ENCODE assay signal across 8 cellular contexts in genomic region chr5:57494104-57495098, GRCh38. TPM values are rescaled to one million over a fixed set of nuclear protein-coding genes. Genes with fewer than 3 reads are reported as not detected.
DNase-seq lines count a peak whose midpoint lies in the region; ATAC-seq and TF ChIP-seq lines count a peak whose summit lies in the region.

No MANE protein-coding gene starts in this region.

- TF ChIP-seq CTCF in natural killer cell (IDR thresholded peaks at IDR 0.05) (no peak), cardiac fibroblast (IDR thresholded peaks at IDR 0.05; ENCODE audit: low read depth, low read length) (no peak)

- H3K4me3 ChIP-seq in cardiac fibroblast (replicated peaks in 1 of 2; ENCODE audit: low read depth in 2 of 2, low read length in 2 of 2), result no peak overlapping the region

- peak; percentile 11 to 36 for ATAC-seq in natural killer cell treated with Interleukin-12 subunit alpha and Interleukin-12 subunit beta and Interleukin-15 and Interleukin-18, amount 100 ng/mL, for 72 hours
- ATAC-seq in natural killer cell (no peak), HG03520 (IDR thresholded peaks at IDR 0.05; ENCODE audit: unreplicated experiment) (no peak), GM18517 (IDR thresholded peaks at IDR 0.05; ENCODE audit: unreplicated experiment) (no peak)

- intact Hi-C loops in natural killer cell (cut with micrococcal nuclease), result no loop called here

- H3K9me3 Mint-ChIP-seq in natural killer cell treated with Interleukin-12 subunit alpha and Interleukin-12 subunit beta and Interleukin-15 and Interleukin-18, amount 100 ng/mL, for 72 hours, result no peaks in the 10 kb centered on the region
- no peaks in the 10 kb centered on the region for H3K9me3 Mint-ChIP-seq in natural killer cell

- H3K4me1 Mint-ChIP-seq in natural killer cell treated with Interleukin-12 subunit alpha and Interleukin-12 subunit beta and Interleukin-15 and Interleukin-18, amount 100 ng/mL, for 72 hours (ENCODE audit: low read depth in 2 of 2), result no peaks in the 10 kb centered on the region
- peaks cover 0 to 4% of the 10 kb centered on the region in 2 donors for H3K4me1 Mint-ChIP-seq in natural killer cell

- DNase-seq in natural killer cell treated with Interleukin-12 subunit alpha and Interleukin-12 subunit beta and Interleukin-15 and Interleukin-18, amount 100 ng/mL, for 72 hours (ENCODE audit: low spot score), result no peak
- no peak for DNase-seq in natural killer cell
- peak; percentile 91 for DNase-seq in HPDE6-E6E7 (ENCODE audit: extremely low spot score)
- DNase-seq in SW480 (ENCODE audit: low spot score), result peak; percentile 83
- peak; percentile 96 to 98 for DNase-seq in cardiac fibroblast (ENCODE audit: low read depth in 2 of 2)
- peak; percentile 99 for DNase-seq in non-pigmented ciliary epithelial cell (ENCODE audit: low read depth)

- H3K27me3 Mint-ChIP-seq in natural killer cell treated with Interleukin-12 subunit alpha and Interleukin-12 subunit beta and Interleukin-15 and Interleukin-18, amount 100 ng/mL, for 72 hours, result peaks cover 26 to 62% of the 10 kb centered on the region in 2 donors
- H3K27me3 Mint-ChIP-seq in natural killer cell (ENCODE audit: low read depth in 2 of 2), result peaks cover 17 to 34% of the 10 kb centered on the region in 2 donors

- H3K4me3 Mint-ChIP-seq in natural killer cell treated with Interleukin-12 subunit alpha and Interleukin-12 subunit beta and Interleukin-15 and Interleukin-18, amount 100 ng/mL, for 72 hours, result no peak overlapping the region
- H3K4me3 Mint-ChIP-seq in natural killer cell, result no peak overlapping the region

- H3K27ac Mint-ChIP-seq in natural killer cell treated with Interleukin-12 subunit alpha and Interleukin-12 subunit beta and Interleukin-15 and Interleukin-18, amount 100 ng/mL, for 72 hours, result no peak overlapping the region
- no peak overlapping the region for H3K27ac Mint-ChIP-seq in natural killer cell

- H3K36me3 Mint-ChIP-seq in natural killer cell treated with Interleukin-12 subunit alpha and Interleukin-12 subunit beta and Interleukin-15 and Interleukin-18, amount 100 ng/mL, for 72 hours, result no peaks in the 10 kb centered on the region
- no peaks in the 10 kb centered on the region for H3K36me3 Mint-ChIP-seq in natural killer cell

RNA-seq across cellular contexts. Expression of gene ACTBL2, which starts 11.8 kb away (rescaled TPM):
- not detected for total RNA-seq in natural killer cell treated with Interleukin-12 subunit alpha and Interleukin-12 subunit beta and Interleukin-15 and Interleukin-18, amount 100 ng/mL, for 72 hours
- not detected for total RNA-seq in natural killer cell

Comparison
In these comparisons a context has a peak if more than half of its experiments do, and no peak if none do; other contexts are left out.
1. ATAC-seq: peak in natural killer cell treated with Interleukin-12 subunit alpha and Interleukin-12 subunit beta and Interleukin-15 and Interleukin-18, amount 100 ng/mL, for 72 hours (2 of 2); none in natural killer cell (0 of 3), HG03520 (single experiment) and GM18517 (single experiment).
2. DNase-seq: peak in HPDE6-E6E7 (single experiment), SW480 (single experiment), cardiac fibroblast (2 of 2) and non-pigmented ciliary epithelial cell (single experiment); none in natural killer cell treated with Interleukin-12 subunit alpha and Interleukin-12 subunit beta and Interleukin-15 and Interleukin-18, amount 100 ng/mL, for 72 hours (single experiment) and natural killer cell (single experiment).